8 cellular contexts compared by ENCODE assay signal in the genomic region with DNA sequence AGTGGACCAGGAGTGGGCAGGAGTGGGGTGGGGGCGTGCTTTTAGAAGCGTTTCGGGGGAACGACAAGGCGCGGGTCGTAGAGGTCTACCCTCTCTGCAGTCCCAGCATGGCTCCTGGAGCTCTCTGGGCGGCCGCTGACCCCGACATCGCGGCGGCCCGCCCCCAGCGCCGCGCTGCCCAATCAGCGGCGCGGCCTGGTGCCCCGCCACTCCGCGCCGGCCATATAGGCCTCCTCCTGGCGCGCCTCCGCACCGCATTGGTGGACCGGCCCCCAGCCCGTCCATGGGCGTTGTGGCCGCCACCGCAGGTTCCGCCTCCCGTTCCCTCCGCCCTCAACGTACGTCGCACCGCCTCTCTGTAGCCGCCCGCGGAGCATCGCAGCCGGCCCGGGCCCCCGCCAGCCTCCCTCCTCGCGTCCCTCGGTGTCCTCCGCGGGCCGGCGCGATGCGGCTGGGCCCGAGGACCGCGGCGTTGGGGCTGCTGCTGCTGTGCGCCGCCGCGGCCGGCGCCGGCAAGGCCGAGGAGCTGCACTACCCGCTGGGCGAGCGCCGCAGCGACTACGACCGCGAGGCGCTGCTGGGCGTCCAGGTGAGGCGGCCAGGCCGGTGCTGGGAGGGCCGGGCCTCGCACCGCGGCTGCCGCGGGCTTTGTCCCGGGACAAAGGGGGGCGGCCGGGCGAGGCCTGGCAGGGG. TPM values are rescaled to one million over a fixed set of nuclear protein-coding genes. Genes with fewer than 3 reads are reported as not detected.
DNase-seq lines count a peak whose midpoint lies in the region; ATAC-seq and TF ChIP-seq lines count a peak whose summit lies in the region.

Gene RCN2, plus strand, starts transcription at position 353 of the 693 bp plus-strand sequence. Its CDS starts 93 bp downstream, at position 446.

- H2AFZ ChIP-seq in DND-41 (ENCODE audit: low read depth, low read length) = peak within 1 kb of the TSS; percentile 85

- H3K27ac ChIP-seq in DND-41 (ENCODE audit: low read length) (peak within 1 kb of the TSS; percentile 77), KOPT-K1 (ENCODE audit: low read depth, low read length, poor library complexity, severe bottlenecking) (peak within 1 kb of the TSS; percentile 64), Peyer's patch (peak within 1 kb of the TSS; percentile 83 to 92 (median 86)), muscle layer of colon (ENCODE audit: low read depth, low read length) (peak within 1 kb of the TSS; percentile 48)

- H3K27me3 ChIP-seq in DND-41 (ENCODE audit: insufficient read depth, low read length, poor library complexity) (no peaks in the 10 kb centered on the region), Peyer's patch (no peaks in the 10 kb centered on the region), muscle layer of colon (ENCODE audit: control insufficient read depth in 1 of 2, insufficient read depth in 2 of 2, low read length in 2 of 2) (no peaks in the 10 kb centered on the region)

- H3K9me3 ChIP-seq in DND-41 (ENCODE audit: insufficient read depth, low read length, severe bottlenecking) (no peaks in the 10 kb centered on the region), KOPT-K1 (ENCODE audit: insufficient read depth, low read length, poor library complexity, severe bottlenecking) (no peaks in the 10 kb centered on the region), Peyer's patch (no peaks in the 10 kb centered on the region), muscle layer of colon (ENCODE audit: low read length) (no peaks in the 10 kb centered on the region)

- no peak for TF ChIP-seq CTCF in DND-41 (IDR thresholded peaks at IDR 0.05; ENCODE audit: borderline replicate concordance, extremely low read depth, low read length, poor library complexity, severe bottlenecking)
- peak in 2 of 6 experiments; percentile 14 to 19 for TF ChIP-seq CTCF in Peyer's patch (IDR thresholded peaks at IDR 0.05)

- peaks cover 24% of the 10 kb centered on the region for H3K79me2 ChIP-seq in DND-41 (ENCODE audit: insufficient read depth, low read length)

- H3K4me3 ChIP-seq in DND-41 (ENCODE audit: low read depth in 1 of 2, low read length in 2 of 2) (peak within 1 kb of the TSS; percentile 55 to 72; a peak in 3 of 4 replicates), Peyer's patch (peak within 1 kb of the TSS; percentile 67 to 93 (median 90)), muscle layer of colon (ENCODE audit: low read depth in 1 of 2, low read length in 2 of 2) (peak within 1 kb of the TSS; percentile 51 to 76)

- no peaks in the 10 kb centered on the region for H4K20me1 ChIP-seq in DND-41 (ENCODE audit: insufficient read depth, low read length)

- H3K36me3 ChIP-seq in DND-41 (ENCODE audit: insufficient read depth, low read length) (peaks cover 31% of the 10 kb centered on the region), KOPT-K1 (ENCODE audit: insufficient read depth, low read length) (peaks cover 34% of the 10 kb centered on the region), Peyer's patch (peaks cover 0 to 16% (median 0%) of the 10 kb centered on the region in 3 donors), muscle layer of colon (ENCODE audit: insufficient read depth, low read length) (no peaks in the 10 kb centered on the region)

- DNase-seq in DND-41 (peak; percentile 91), Peyer's patch (peak; percentile 93 to 98 (median 97))
- peak; percentile 92 to 95 for DNase-seq in activated T-cell treated with anti-CD3 and anti-CD28 coated beads, Interleukin-2, amount 50 U/mL, for 48 hours
- peak; percentile 84 to 89 for DNase-seq in stimulated activated CD8-positive, alpha-beta memory T cell treated with anti-CD3 and anti-CD28 coated beads, Interleukin-7, amount 100 ng/mL, for 1 hour (ENCODE audit: low read depth in 2 of 2)

- TF ChIP-seq POLR2A in Peyer's patch (IDR thresholded peaks at IDR 0.05) = peak; percentile 80 to 91

- ATAC-seq in DND-41 (ENCODE audit: insufficient read depth, low read depth) (peak; percentile 99), GM21825 (IDR thresholded peaks at IDR 0.05; ENCODE audit: unreplicated experiment) (peak; percentile 98), esophagus mucosa (peak; percentile 100)

- peaks cover 34% of the 10 kb centered on the region for H3K4me1 ChIP-seq in DND-41 (ENCODE audit: insufficient read depth, low read length)
- H3K4me1 ChIP-seq in Peyer's patch = peaks cover 0 to 8% (median 0%) of the 10 kb centered on the region in 4 donors
- H3K4me1 ChIP-seq in muscle layer of colon (ENCODE audit: insufficient read depth, low read length) = peaks cover 18% of the 10 kb centered on the region

- H3K9ac ChIP-seq in DND-41 (ENCODE audit: low read depth, low read length) (peak within 1 kb of the TSS; percentile 88), muscle layer of colon (ENCODE audit: low read length) (peak within 1 kb of the TSS; percentile 70)

- peak within 1 kb of the TSS; percentile 65 for H3K4me2 ChIP-seq in DND-41 (ENCODE audit: insufficient read depth, low read length)

RNA-seq across cellular contexts. Expression of gene RCN2, which starts in this region (rescaled TPM):
- total RNA-seq in Peyer's patch (10 to 100 TPM in 3 of 4 donors, 1 to 10 TPM in 1; 9.3 to 21.9 (median 20.1) TPM), esophagus mucosa (25.0 TPM)

Comparison
In these comparisons a context has a peak if more than half of its experiments do, and no peak if none do; other contexts are left out.
1. Peak in every context shown above with its lines: DNase-seq, ATAC-seq, H3K4me3 ChIP-seq and H3K27ac ChIP-seq.